24 cellular contexts compared by ENCODE assay signal in the genomic region with DNA sequence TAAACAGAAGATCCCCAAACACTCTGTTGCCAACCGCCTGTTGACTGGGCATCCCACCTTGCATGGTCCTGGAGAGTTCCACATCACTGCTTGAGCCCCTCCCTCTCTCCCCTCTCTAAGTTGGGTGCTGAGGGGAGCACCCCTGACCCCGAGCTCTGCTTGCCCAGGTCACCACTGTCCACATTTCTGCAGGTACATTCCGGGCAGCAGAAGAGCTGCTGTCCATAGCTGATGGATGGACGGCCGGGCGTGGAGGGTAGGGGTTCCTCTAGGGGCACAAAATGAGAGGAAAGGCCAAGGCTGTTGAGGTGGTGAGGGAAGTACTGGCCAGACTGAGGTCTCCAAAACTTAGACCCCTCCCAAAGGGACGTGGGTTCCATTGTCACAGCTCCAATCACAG.
DNase-seq lines count a peak whose midpoint lies in the region; ATAC-seq, FAIRE-seq and TF ChIP-seq lines count a peak whose summit lies in the region.
"Had no signal": no experiment of that assay in that cellular context is flagged by ENCODE, and none has a peak within 500 bp of the region (broad histone marks: within the 10 kb centered on the region; RNA-seq: fewer than 3 reads in every experiment).

No MANE protein-coding gene starts in this region.

- H3K4me3 Mint-ChIP-seq in chondrocyte (ENCODE audit: unreplicated experiment) = no peak overlapping the region
- H3K4me3 Mint-ChIP-seq: CD14-positive monocyte; CD4-positive, alpha-beta T cell; CD8-positive, alpha-beta memory T cell; H9 had no signal

- H3K4me1 Mint-ChIP-seq in chondrocyte (ENCODE audit: low read depth) = no peaks in the 10 kb centered on the region
- H3K4me1 Mint-ChIP-seq: CD14-positive monocyte; CD8-positive, alpha-beta memory T cell had no signal

- no peak overlapping the region for H3K9ac ChIP-seq in kidney (ENCODE audit: low read length in 2 of 2)
- H3K9ac ChIP-seq: BLaER1 treated with 17β-estradiol and CSF1 and Interleukin-3, amounts not matched to agents 10 nM and 100 nM; GM23248 had no signal

- peaks cover 0 to 12% of the 10 kb centered on the region in 2 donors for H3K9me3 ChIP-seq in kidney (ENCODE audit: control insufficient read depth in 1 of 2, low read length in 2 of 2)
- H3K9me3 ChIP-seq: BE2C had no signal

- ATAC-seq in GM21529 (IDR thresholded peaks at IDR 0.05; ENCODE audit: unreplicated experiment) (no peak), left lobe of liver (no peak)
- ATAC-seq: A549, HCT116 had no signal

- no peak overlapping the region for H3K27ac Mint-ChIP-seq in chondrocyte (ENCODE audit: unreplicated experiment)
- H3K27ac Mint-ChIP-seq: CD14-positive monocyte; CD4-positive, alpha-beta T cell; CD8-positive, alpha-beta memory T cell; H9 had no signal

- no peaks in the 10 kb centered on the region for H3K36me3 Mint-ChIP-seq in chondrocyte (ENCODE audit: low read depth)
- H3K36me3 Mint-ChIP-seq: CD14-positive monocyte; CD8-positive, alpha-beta memory T cell had no signal

- no peaks in the 10 kb centered on the region for H3K27me3 Mint-ChIP-seq in chondrocyte (ENCODE audit: low read depth)
- H3K27me3 Mint-ChIP-seq: CD4-positive, alpha-beta T cell had no signal

- H3K9me3 Mint-ChIP-seq in chondrocyte (ENCODE audit: low read depth) = peaks cover 50% of the 10 kb centered on the region

- FAIRE-seq in kidney (lab: Jason Lieb, UNC) = no peak
- FAIRE-seq: A549, D721Med, GM12891, GM18507 had no signal

- intact Hi-C loops in kidney (cut with DNase I) (no loop called here), posterior vena cava (cut with DNase I) (no loop called here)

- no peaks in the 10 kb centered on the region for H3K4me1 ChIP-seq in kidney (ENCODE audit: control insufficient read depth in 1 of 2, insufficient read depth in 1 of 2, low read depth in 1 of 2, low read length in 2 of 2)
- H3K4me1 ChIP-seq: A549, BE2C had no signal

- DNase-seq in chondrocyte (ENCODE audit: low spot score) (peak; percentile 46), kidney (peak; percentile 26), posterior vena cava (ENCODE audit: low spot score) (peak; percentile 38), left lobe of liver (ENCODE audit: low spot score) (no peak), SKM-1 treated with dmso at 0.1 percent for 144 hours (lab: John Stamatoyannopoulos, UW; ENCODE audit: unreplicated experiment) (no peak)
- DNase-seq: 8988T; ACHN; AML-193; BE2C; CD4-positive, alpha-beta T cell; CD8-positive, alpha-beta memory T cell; DMS53; DMS79 treated with DMSO at 0.1 percent for 48 hours; GF-D8; GM23248; H9 had no signal

- TF ChIP-seq CTCF in chondrocyte (IDR thresholded peaks at IDR 0.05) (no peak), kidney (IDR thresholded peaks at IDR 0.05; ENCODE audit: borderline replicate concordance, extremely low read depth, insufficient read depth) (no peak)

- no peak overlapping the region for H3K27ac ChIP-seq in kidney (ENCODE audit: low read depth in 2 of 2, low read length in 2 of 2)
- H3K27ac ChIP-seq: A549; BLaER1 treated with 17β-estradiol and CSF1 and Interleukin-3, amounts not matched to agents 10 nM and 100 nM; GM23248 had no signal

- H3K4me3 ChIP-seq in kidney (ENCODE audit: low read length in 2 of 2) = no peak overlapping the region
- H3K4me3 ChIP-seq: A549; BLaER1 treated with 17β-estradiol and CSF1 and Interleukin-3, amounts not matched to agents 10 nM and 100 nM; GM23248 had no signal

- H3K36me3 ChIP-seq in kidney (ENCODE audit: control insufficient read depth in 1 of 2, insufficient read depth in 2 of 2, low read length in 2 of 2) = no peaks in the 10 kb centered on the region
- H3K36me3 ChIP-seq: BE2C had no signal

Comparison
In these comparisons a context has a peak if more than half of its experiments do, and no peak if none do; other contexts are left out.
1. DNase-seq: peak in chondrocyte (single experiment), kidney (single experiment) and posterior vena cava (single experiment); none in left lobe of liver (single experiment) and SKM-1 treated with dmso at 0.1 percent for 144 hours (single experiment).